8 cellular contexts compared by ENCODE assay signal in the genomic region with DNA sequence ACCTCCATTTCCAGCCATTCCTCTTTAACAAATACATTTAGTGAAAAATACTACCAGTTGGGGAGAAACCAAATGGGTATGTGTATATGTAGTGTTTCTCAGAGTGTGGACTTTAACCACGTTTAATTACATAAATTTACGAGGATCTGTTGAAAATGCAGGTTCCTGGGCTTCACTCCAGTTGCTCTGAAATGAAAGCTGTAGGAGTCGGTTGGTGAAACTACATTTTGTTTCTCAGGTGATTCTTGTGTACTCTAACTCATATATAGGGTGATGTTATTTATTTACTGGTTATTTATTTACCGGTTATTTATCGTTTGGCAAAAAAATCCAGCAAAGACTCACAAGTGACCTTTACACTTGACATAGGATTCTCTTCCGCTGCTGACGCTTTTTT. TPM values are rescaled to one million over a fixed set of nuclear protein-coding genes. Genes with fewer than 3 reads are reported as not detected.
DNase-seq lines count a peak whose midpoint lies in the region; ATAC-seq, FAIRE-seq and TF ChIP-seq lines count a peak whose summit lies in the region.

No MANE protein-coding gene starts in this region.

- H3K4me1 ChIP-seq in A549: peaks cover 32% of the 10 kb centered on the region

- WGBS in A549 (ENCODE audit: missing lambda C conversion rate): 0% methylated on average over 7 of the region's 7 CpGs

- no peak for ATAC-seq in A549
- ATAC-seq in GM21390 (IDR thresholded peaks at IDR 0.05; ENCODE audit: unreplicated experiment): peak; percentile 5

- TF ChIP-seq CTCF in A549 (IDR thresholded peaks at IDR 0.05): no peak
- TF ChIP-seq CTCF in RWPE1 (conservative IDR thresholded peaks at IDR 0.05; ENCODE audit: low read depth): no peak
- TF ChIP-seq CTCF in foreskin fibroblast (IDR thresholded peaks at IDR 0.05; ENCODE audit: low read depth, low read length): no peak

- no peak for TF ChIP-seq RAD21 in A549 (conservative IDR thresholded peaks at IDR 0.05 in 1 of 2, IDR thresholded peaks at IDR 0.05 in 1 of 2)

- no peak for TF ChIP-seq EP300 in A549 (IDR thresholded peaks at IDR 0.05)

- TF ChIP-seq POLR2A in A549 (IDR thresholded peaks at IDR 0.05; ENCODE audit: low read length) (no peak), GM12892 (IDR thresholded peaks at IDR 0.05; ENCODE audit: low read depth, low read length) (no peak)

- H3K9me3 ChIP-seq in A549: no peaks in the 10 kb centered on the region

- FAIRE-seq in A549 (lab: Jason Lieb, UNC) (no peak), GM12892 (lab: Jason Lieb, UNC) (no peak)

- peak overlapping the region; percentile 86 for H3K4me3 ChIP-seq in A549
- peak overlapping the region; percentile 79 to 92 for H3K4me3 ChIP-seq in foreskin fibroblast (ENCODE audit: low read depth in 1 of 2, low read length in 2 of 2)

- CTCF ChIA-PET in A549 (lab: Yijun Ruan, JAX) (interaction anchor here (0.7 kb wide), 1 partner anchor 1066 kb away, joined by 3 read pairs; no protein-coding TSS in a partner anchor), RWPE1 (lab: Yijun Ruan, JAX) (interaction anchor here (0.6 to 0.7 kb wide), 2 partner anchors 34 to 63 kb away, joined by 3 to 4 read pairs; no protein-coding TSS in a partner anchor)

- H3K27ac ChIP-seq in A549 (peak overlapping the region; percentile 77 to 84), RWPE1 (peak overlapping the region; percentile 99), substantia nigra (ENCODE audit: low read depth, low read length, poor library complexity, severe bottlenecking) (peak overlapping the region; percentile 89)

- H3K4me2 ChIP-seq in A549: peak overlapping the region; percentile 74

- POLR2A ChIA-PET in A549 (lab: Yijun Ruan, JAX) (interaction anchor here (0.5 to 1.0 kb wide), 2 partner anchors 23 to 54 kb away, joined by 3 read pairs; no protein-coding TSS in a partner anchor), RWPE1 (lab: Yijun Ruan, JAX; ENCODE audit: low non-redundant PET) (no interaction called here)

- DNase-seq in A549 (ENCODE audit: low read depth in 1 of 2, low spot score in 1 of 2): no peak
- DNase-seq in RWPE1 (ENCODE audit: low spot score): no peak
- no peak for DNase-seq in foreskin fibroblast
- no peak for DNase-seq in substantia nigra (lab: John Stamatoyannopoulos, UW)
- DNase-seq in NCI-H2171 (lab: John Stamatoyannopoulos, UW): no peak
- no peak for DNase-seq in DMS53 (lab: John Stamatoyannopoulos, UW)
- no peak for DNase-seq in GM12892 (ENCODE audit: insufficient read length)

TF ChIP-seq in A549, 52 proteins besides CTCF, POLR2A, EP300 and RAD21:
- TF ChIP-seq FOSB (CRISPR knock-in tag; IDR thresholded peaks at IDR 0.05) (no peak), EHF (CRISPR knock-in tag; IDR thresholded peaks at IDR 0.05) (no peak), MYC (IDR thresholded peaks at IDR 0.05; ENCODE audit: borderline replicate concordance, low read length) (no peak), TFCP2L1 (CRISPR knock-in tag; IDR thresholded peaks at IDR 0.05) (no peak), CHD4 (IDR thresholded peaks at IDR 0.05; ENCODE audit: borderline replicate concordance) (peak; percentile 68; the same call in 1 of the 2 replicates), RNF2 (IDR thresholded peaks at IDR 0.05; ENCODE audit: borderline replicate concordance, low read depth) (no peak), SMC3 (IDR thresholded peaks at IDR 0.05) (0 out of 3 replicates have a peak, but pooled peaks have one; percentile 10), HDAC2 (IDR thresholded peaks at IDR 0.05) (no peak), HOXB5 (CRISPR knock-in tag; IDR thresholded peaks at IDR 0.05) (no peak), JUN (IDR thresholded peaks at IDR 0.05) (peak in 1 of 2 experiments; percentile 66; a peak in 3 of 5 replicates), BHLHE40 (IDR thresholded peaks at IDR 0.05; ENCODE audit: low read depth, low read length) (no peak), NPAS2 (CRISPR knock-in tag; IDR thresholded peaks at IDR 0.05; ENCODE audit: borderline replicate concordance) (no peak), RFX5 (IDR thresholded peaks at IDR 0.05) (no peak), FOSL2 (IDR thresholded peaks at IDR 0.05) (no peak), FOSL2 (CRISPR knock-in tag; IDR thresholded peaks at IDR 0.05) (peak; percentile 47), PHF8 (IDR thresholded peaks at IDR 0.05; ENCODE audit: borderline replicate concordance, low read depth) (no peak), FOXS1 (CRISPR knock-in tag; IDR thresholded peaks at IDR 0.05) (no peak), ESRRA (IDR thresholded peaks at IDR 0.05; ENCODE audit: borderline replicate concordance, low read length) (no peak), HOXA7 (CRISPR knock-in tag; IDR thresholded peaks at IDR 0.05) (no peak), MAFK (IDR thresholded peaks at IDR 0.05; ENCODE audit: partially characterized antibody) (no peak)
- TF ChIP-seq, protein P1, sequence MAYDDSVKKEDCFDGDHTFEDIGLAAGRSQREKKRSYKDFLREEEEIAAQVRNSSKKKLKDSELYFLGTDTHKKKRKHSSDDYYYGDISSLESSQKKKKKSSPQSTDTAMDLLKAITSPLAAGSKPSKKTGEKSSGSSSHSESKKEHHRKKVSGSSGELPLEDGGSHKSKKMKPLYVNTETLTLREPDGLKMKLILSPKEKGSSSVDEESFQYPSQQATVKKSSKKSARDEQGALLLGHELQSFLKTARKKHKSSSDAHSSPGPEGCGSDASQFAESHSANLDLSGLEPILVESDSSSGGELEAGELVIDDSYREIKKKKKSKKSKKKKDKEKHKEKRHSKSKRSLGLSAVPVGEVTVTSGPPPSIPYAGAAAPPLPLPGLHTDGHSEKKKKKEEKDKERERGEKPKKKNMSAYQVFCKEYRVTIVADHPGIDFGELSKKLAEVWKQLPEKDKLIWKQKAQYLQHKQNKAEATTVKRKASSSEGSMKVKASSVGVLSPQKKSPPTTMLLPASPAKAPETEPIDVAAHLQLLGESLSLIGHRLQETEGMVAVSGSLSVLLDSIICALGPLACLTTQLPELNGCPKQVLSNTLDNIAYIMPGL (CRISPR knock-in tag; IDR thresholded peaks at IDR 0.05; ENCODE audit: borderline replicate concordance): 0 out of 2 replicates have a peak, but pooled peaks have one; percentile 56
- TF ChIP-seq, protein P2, sequence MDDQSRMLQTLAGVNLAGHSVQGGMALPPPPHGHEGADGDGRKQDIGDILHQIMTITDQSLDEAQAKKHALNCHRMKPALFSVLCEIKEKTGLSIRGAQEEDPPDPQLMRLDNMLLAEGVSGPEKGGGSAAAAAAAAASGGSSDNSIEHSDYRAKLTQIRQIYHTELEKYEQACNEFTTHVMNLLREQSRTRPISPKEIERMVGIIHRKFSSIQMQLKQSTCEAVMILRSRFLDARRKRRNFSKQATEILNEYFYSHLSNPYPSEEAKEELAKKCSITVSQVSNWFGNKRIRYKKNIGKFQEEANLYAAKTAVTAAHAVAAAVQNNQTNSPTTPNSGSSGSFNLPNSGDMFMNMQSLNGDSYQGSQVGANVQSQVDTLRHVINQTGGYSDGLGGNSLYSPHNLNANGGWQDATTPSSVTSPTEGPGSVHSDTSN (IDR thresholded peaks at IDR 0.05): no peak
- TF ChIP-seq, protein P3, sequence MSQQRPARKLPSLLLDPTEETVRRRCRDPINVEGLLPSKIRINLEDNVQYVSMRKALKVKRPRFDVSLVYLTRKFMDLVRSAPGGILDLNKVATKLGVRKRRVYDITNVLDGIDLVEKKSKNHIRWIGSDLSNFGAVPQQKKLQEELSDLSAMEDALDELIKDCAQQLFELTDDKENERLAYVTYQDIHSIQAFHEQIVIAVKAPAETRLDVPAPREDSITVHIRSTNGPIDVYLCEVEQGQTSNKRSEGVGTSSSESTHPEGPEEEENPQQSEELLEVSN (IDR thresholded peaks at IDR 0.05; ENCODE audit: borderline replicate concordance, low read depth): no peak
- TF ChIP-seq, protein P4, sequence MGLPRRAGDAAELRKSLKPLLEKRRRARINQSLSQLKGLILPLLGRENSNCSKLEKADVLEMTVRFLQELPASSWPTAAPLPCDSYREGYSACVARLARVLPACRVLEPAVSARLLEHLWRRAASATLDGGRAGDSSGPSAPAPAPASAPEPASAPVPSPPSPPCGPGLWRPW (IDR thresholded peaks at IDR 0.05): no peak

RNA-seq across cellular contexts. Expression of a gene that starts 0.4 kb away (rescaled TPM):
- polyA plus RNA-seq in A549 (2011; rRNA removed) (75.0 and 76.3 TPM in 2 replicates), A549 (2017; fragmentation: RNase III; extraction: RNeasy Plus Mini Kit Qiagen cat#74134 plus additional on column Dnase treatment) (53.9 to 69.8 TPM (median 59.6 TPM) in 3 replicates)
- polyA plus RNA-seq in A549 (2012; cell fraction: cytosol; rRNA removed): 18.7 and 19.6 TPM in 2 replicates
- polyA plus RNA-seq in A549 (2012; cell fraction: nucleus; rRNA removed): 8.1 and 15.3 TPM in 2 replicates
- polyA minus RNA-seq in A549 (2011; rRNA and poly(A)+ RNA removed): 25.6 and 30.5 TPM in 2 replicates
- polyA plus RNA-seq in GM12892 (2012; ENCODE audit: missing spikeins): 75.2 TPM
